Comparison of ENCODE assay signal across 19 cellular contexts in the genomic region with DNA sequence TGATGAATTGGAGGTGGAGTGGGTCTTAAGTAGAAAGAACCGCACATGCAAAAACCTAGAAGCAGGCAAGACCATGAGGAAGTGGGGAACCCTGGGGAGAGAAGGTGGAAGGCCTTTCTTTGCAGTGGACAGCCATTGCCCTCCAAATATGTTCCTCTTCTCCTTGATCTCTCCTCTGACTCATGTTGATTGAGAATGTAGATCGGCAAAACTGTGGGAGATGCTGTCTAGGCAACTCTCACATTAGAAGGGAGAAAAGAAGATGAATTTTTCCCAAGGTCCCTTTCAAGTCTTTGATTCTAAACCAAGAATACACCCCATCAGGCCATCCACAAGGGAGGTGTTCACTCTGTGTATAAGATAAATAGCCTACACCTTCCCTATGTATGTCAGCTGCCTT.
DNase-seq lines count a peak whose midpoint lies in the region; ATAC-seq, FAIRE-seq and TF ChIP-seq lines count a peak whose summit lies in the region.
"Had no signal": no experiment of that assay in that cellular context is flagged by ENCODE, and none has a peak within 500 bp of the region (broad histone marks: within the 10 kb centered on the region; RNA-seq: fewer than 3 reads in every experiment).

No MANE protein-coding gene starts in this region.

- H4K20me1 ChIP-seq in astrocyte (ENCODE audit: insufficient read depth, low read length): no peaks in the 10 kb centered on the region

- no peak overlapping the region for H3K4me3 Mint-ChIP-seq in astrocyte (ENCODE audit: unreplicated experiment)
- H3K4me3 Mint-ChIP-seq in activated naive CD4-positive, alpha-beta T cell treated with anti-CD3 and anti-CD28 coated beads for 36 hours: no peak overlapping the region
- H3K4me3 Mint-ChIP-seq in CD4-positive, alpha-beta T cell: no peak overlapping the region
- H3K4me3 Mint-ChIP-seq: activated B cell treated with CpG ODN at 0.5 μM for 24 hours; activated naive CD8-positive, alpha-beta T cell treated with anti-CD3 and anti-CD28 coated beads, Interleukin-2, amount 10 ng/mL, durations not matched to agents 7 days and 5 days; activated T-cell treated with anti-CD3 and anti-CD28 coated beads, Interleukin-2, amount 50 U/mL, for 72 hours; CD4-positive, CD25-positive, alpha-beta regulatory T cell had no signal

- H3K79me2 ChIP-seq in astrocyte (ENCODE audit: insufficient read depth, low read length): no peaks in the 10 kb centered on the region

- CTCF ChIA-PET in A549 (lab: Yijun Ruan, JAX): interaction anchor here (1.1 to 1.9 kb wide), 5 partner anchors 10 to 572 kb away, joined by 3 to 6 read pairs (median 4); no protein-coding TSS in a partner anchor
- CTCF ChIA-PET in activated naive CD4-positive, alpha-beta T cell treated with anti-CD3 and anti-CD28 coated beads for 36 hours (lab: Charles Lee): no interaction called here
- CTCF ChIA-PET in CD4-positive, alpha-beta T cell (lab: Charles Lee): no interaction called here

- H3K4me1 Mint-ChIP-seq in astrocyte (ENCODE audit: low read depth, unreplicated experiment): peaks cover 43% of the 10 kb centered on the region
- H3K4me1 Mint-ChIP-seq in activated naive CD4-positive, alpha-beta T cell treated with anti-CD3 and anti-CD28 coated beads for 36 hours (ENCODE audit: low read depth): no peaks in the 10 kb centered on the region
- H3K4me1 Mint-ChIP-seq in CD4-positive, alpha-beta T cell (ENCODE audit: low read depth): no peaks in the 10 kb centered on the region
- H3K4me1 Mint-ChIP-seq: activated B cell treated with CpG ODN at 0.5 μM for 24 hours had no signal

- H3K9ac ChIP-seq in astrocyte (ENCODE audit: low read length): peak overlapping the region; percentile 78

- H3K27me3 ChIP-seq in astrocyte (ENCODE audit: insufficient read depth, low read length): no peaks in the 10 kb centered on the region
- no peaks in the 10 kb centered on the region for H3K27me3 ChIP-seq in left lung
- H3K27me3 ChIP-seq in CD4-positive, alpha-beta T cell (ENCODE audit: control insufficient read depth, insufficient read depth, low read length): no peaks in the 10 kb centered on the region

- H3K27ac ChIP-seq in A549 (peak overlapping the region; percentile 53 to 71), astrocyte (ENCODE audit: low read depth, low read length) (peak overlapping the region; percentile 97), left lung (peak overlapping the region; percentile 7 to 34)
- no peak overlapping the region for H3K27ac ChIP-seq in CD4-positive, alpha-beta T cell (ENCODE audit: low read depth, low read length)

- H3K4me2 ChIP-seq in A549 (peak overlapping the region; percentile 37), astrocyte (ENCODE audit: low read length) (peak overlapping the region; percentile 59)

- H3K9me3 Mint-ChIP-seq in astrocyte (ENCODE audit: unreplicated experiment): peaks cover 17% of the 10 kb centered on the region
- peaks cover 12% of the 10 kb centered on the region for H3K9me3 Mint-ChIP-seq in activated naive CD4-positive, alpha-beta T cell treated with anti-CD3 and anti-CD28 coated beads for 36 hours
- H3K9me3 Mint-ChIP-seq in CD4-positive, alpha-beta T cell: peaks cover 10% of the 10 kb centered on the region
- H3K9me3 Mint-ChIP-seq: activated naive CD8-positive, alpha-beta T cell treated with anti-CD3 and anti-CD28 coated beads, Interleukin-2, amount 10 ng/mL, durations not matched to agents 7 days and 5 days had no signal

- H3K36me3 Mint-ChIP-seq in astrocyte (ENCODE audit: low read depth, unreplicated experiment): peaks cover 3% of the 10 kb centered on the region
- H3K36me3 Mint-ChIP-seq in activated naive CD4-positive, alpha-beta T cell treated with anti-CD3 and anti-CD28 coated beads for 36 hours (ENCODE audit: low read depth): no peaks in the 10 kb centered on the region
- H3K36me3 Mint-ChIP-seq in CD4-positive, alpha-beta T cell (ENCODE audit: low read depth): no peaks in the 10 kb centered on the region
- H3K36me3 Mint-ChIP-seq: activated naive CD8-positive, alpha-beta T cell treated with anti-CD3 and anti-CD28 coated beads, Interleukin-2, amount 10 ng/mL, durations not matched to agents 7 days and 5 days; CD4-positive, CD25-positive, alpha-beta regulatory T cell had no signal

- peaks cover 29% of the 10 kb centered on the region for H3K9me3 ChIP-seq in A549
- H3K9me3 ChIP-seq in astrocyte (ENCODE audit: insufficient read depth, low read depth, low read length): peaks cover 3% of the 10 kb centered on the region
- peaks cover 0 to 23% of the 10 kb centered on the region in 2 donors for H3K9me3 ChIP-seq in left lung
- H3K9me3 ChIP-seq in CD4-positive, alpha-beta T cell (ENCODE audit: control insufficient read depth, low read length): peaks cover 6% of the 10 kb centered on the region

- no peak for TF ChIP-seq RAD21 in A549 (conservative IDR thresholded peaks at IDR 0.05 in 1 of 2, IDR thresholded peaks at IDR 0.05 in 1 of 2)

- H3K4me1 ChIP-seq in A549 (peaks cover 21% of the 10 kb centered on the region), astrocyte (ENCODE audit: insufficient read depth, low read length) (peaks cover 64% of the 10 kb centered on the region), left lung (no peaks in the 10 kb centered on the region)

- FAIRE-seq in A549 (lab: Jason Lieb, UNC) (no peak), astrocyte (lab: Jason Lieb, UNC) (no peak), HTR-8/SVneo (lab: Jason Lieb, UNC) (no peak)
- FAIRE-seq: frontal cortex had no signal

- TF ChIP-seq EP300 in A549 (IDR thresholded peaks at IDR 0.05): no peak

- TF ChIP-seq CTCF in A549 (IDR thresholded peaks at IDR 0.05) (no peak), astrocyte (IDR thresholded peaks at IDR 0.05; ENCODE audit: insufficient read depth, low read depth, low read length) (no peak), left lung (IDR thresholded peaks at IDR 0.05) (no peak)
- no peak for TF ChIP-seq CTCF in CD4-positive, alpha-beta T cell (IDR thresholded peaks at IDR 0.05)

- intact Hi-C loops in left lung (cut with DNase I): no loop called here
- intact Hi-C loops in activated naive CD4-positive, alpha-beta T cell treated with anti-CD3 and anti-CD28 coated beads for 36 hours (cut with micrococcal nuclease): no loop called here
- intact Hi-C loops in CD4-positive, alpha-beta T cell (cut with DNase I, micrococcal nuclease): no loop called here

- H3K4me3 ChIP-seq in A549 (no peak overlapping the region), astrocyte (ENCODE audit: insufficient read depth, low read depth, low read length) (no peak overlapping the region), left lung (no peak overlapping the region)

- no peaks in the 10 kb centered on the region for H3K36me3 ChIP-seq in astrocyte (ENCODE audit: insufficient read depth, low read length)
- H3K36me3 ChIP-seq in left lung: no peaks in the 10 kb centered on the region

- H3K27ac Mint-ChIP-seq in astrocyte (ENCODE audit: unreplicated experiment): peak overlapping the region; percentile 91
- H3K27ac Mint-ChIP-seq in activated naive CD4-positive, alpha-beta T cell treated with anti-CD3 and anti-CD28 coated beads for 36 hours: no peak overlapping the region
- no peak overlapping the region for H3K27ac Mint-ChIP-seq in CD4-positive, alpha-beta T cell
- H3K27ac Mint-ChIP-seq: activated B cell treated with CpG ODN at 0.5 μM for 24 hours; activated naive CD8-positive, alpha-beta T cell treated with anti-CD3 and anti-CD28 coated beads, Interleukin-2, amount 10 ng/mL, durations not matched to agents 7 days and 5 days; activated T-cell treated with anti-CD3 and anti-CD28 coated beads, Interleukin-2, amount 50 U/mL, for 72 hours; CD4-positive, CD25-positive, alpha-beta regulatory T cell had no signal

- POLR2A ChIA-PET in A549 (lab: Yijun Ruan, JAX): no interaction called here
- POLR2A ChIA-PET in CD4-positive, alpha-beta T cell (lab: Charles Lee): no interaction called here

- TF ChIP-seq POLR2A in A549 (IDR thresholded peaks at IDR 0.05; ENCODE audit: low read length): no peak

- no peak overlapping the region for H2AFZ ChIP-seq in astrocyte (ENCODE audit: low read depth, low read length)

- DNase-seq in A549 (ENCODE audit: low read depth in 1 of 2, low spot score in 1 of 2): no peak
- peak; percentile 23 for DNase-seq in HK-2 (ENCODE audit: unreplicated experiment)
- no peak for DNase-seq in astrocyte (ENCODE audit: low read depth)
- no peak for DNase-seq in left lung
- no peak for DNase-seq in activated naive CD4-positive, alpha-beta T cell treated with anti-CD3 and anti-CD28 coated beads for 36 hours
- DNase-seq in HTR-8/SVneo (ENCODE audit: insufficient read length, low spot score): no peak
- no peak for DNase-seq in CD4-positive, alpha-beta T cell
- DNase-seq: activated B cell treated with CpG ODN at 0.5 μM for 24 hours; activated naive CD8-positive, alpha-beta T cell treated with anti-CD3 and anti-CD28 coated beads, Interleukin-2, amount 10 ng/mL, durations not matched to agents 7 days and 5 days; activated T-cell treated with anti-CD3 and anti-CD28 coated beads, Interleukin-2, amount 50 U/mL, for 72 hours; CD4-positive, CD25-positive, alpha-beta regulatory T cell; Karpas-422; left colon; NCI-H1105 treated with DMSO at 0.1 percent for 48 hours; NCI-H524; SIG-M5; T-helper 2 cell had no signal

- ATAC-seq in A549 (no peak), left lung (no peak), GM21717 (IDR thresholded peaks at IDR 0.05; ENCODE audit: unreplicated experiment) (no peak)
- no peak for ATAC-seq in CD4-positive, alpha-beta T cell (ENCODE audit: poor library complexity)
- ATAC-seq: activated T-cell treated with anti-CD3 and anti-CD28 coated beads, Interleukin-2, amount 50 U/mL, for 72 hours; left colon had no signal

- H3K27me3 Mint-ChIP-seq in astrocyte (ENCODE audit: low read depth, unreplicated experiment): no peaks in the 10 kb centered on the region
- peaks cover 2% of the 10 kb centered on the region for H3K27me3 Mint-ChIP-seq in activated naive CD4-positive, alpha-beta T cell treated with anti-CD3 and anti-CD28 coated beads for 36 hours (ENCODE audit: low read depth)
- H3K27me3 Mint-ChIP-seq in CD4-positive, alpha-beta T cell: no peaks in the 10 kb centered on the region
- H3K27me3 Mint-ChIP-seq: activated B cell treated with CpG ODN at 0.5 μM for 24 hours had no signal

- WGBS in A549 (ENCODE audit: missing lambda C conversion rate): 85% methylated on average over 2 of the region's 2 CpGs

TF ChIP-seq in A549, 52 proteins besides CTCF, POLR2A, EP300 and RAD21:
- no peak for TF ChIP-seq CHD2 (IDR thresholded peaks at IDR 0.05; ENCODE audit: low read length, partially characterized antibody)
- no peak for TF ChIP-seq NR3C1 (IDR thresholded peaks at IDR 0.05)
- TF ChIP-seq POLR2AphosphoS2 (conservative IDR thresholded peaks at IDR 0.05; ENCODE audit: low read length): no peak
- TF ChIP-seq SREBF2 (IDR thresholded peaks at IDR 0.05): no peak
- TF ChIP-seq MAZ (IDR thresholded peaks at IDR 0.05; ENCODE audit: borderline replicate concordance, low read depth, low read length): no peak
- no peak for TF ChIP-seq ZSCAN20 (CRISPR knock-in tag; IDR thresholded peaks at IDR 0.05)
